9 cellular contexts compared by ENCODE assay signal in the genomic region with DNA sequence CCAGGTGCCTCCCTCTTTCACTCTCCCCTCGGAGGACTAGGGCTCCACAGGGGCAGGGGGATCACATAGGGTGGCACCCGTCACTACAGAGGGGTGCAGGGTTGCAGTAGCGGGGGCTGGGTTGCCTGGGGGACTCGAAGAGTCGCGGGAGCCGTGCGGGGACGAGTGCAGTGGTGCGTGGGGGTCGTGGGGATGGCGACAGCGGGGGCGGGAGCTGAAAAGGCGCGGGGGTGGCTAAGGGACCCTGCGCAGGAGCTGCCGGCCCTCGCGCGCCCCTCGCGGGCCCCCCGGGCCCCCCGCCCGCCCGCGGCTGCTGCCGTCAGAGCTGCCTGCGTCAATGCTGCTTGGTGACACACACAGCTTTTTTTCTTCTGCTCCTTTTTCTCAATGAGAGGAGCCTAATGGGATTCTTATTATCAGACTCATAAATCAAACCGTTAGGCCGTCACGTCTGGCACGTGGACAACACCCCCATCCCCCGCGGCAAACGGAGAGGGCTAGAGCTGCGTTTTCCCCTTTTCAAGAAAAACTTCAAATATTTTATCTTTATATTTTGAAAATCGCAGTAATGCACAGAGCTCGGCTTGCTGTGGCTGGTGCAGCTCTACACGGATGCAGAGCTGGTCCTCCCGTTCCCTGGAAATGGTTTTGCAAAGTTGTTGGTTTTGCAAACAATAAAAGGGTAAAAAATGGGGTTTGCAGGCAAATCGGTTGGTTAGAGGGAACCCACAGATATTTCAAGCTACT.
DNase-seq lines count a peak whose midpoint lies in the region; ATAC-seq and TF ChIP-seq lines count a peak whose summit lies in the region.
"Had no signal": no experiment of that assay in that cellular context is flagged by ENCODE, and none has a peak within 500 bp of the region (broad histone marks: within the 10 kb centered on the region; RNA-seq: fewer than 3 reads in every experiment).

No MANE protein-coding gene starts in this region.

- H3K4me3 ChIP-seq in fibroblast of the aortic adventitia (ENCODE audit: low read depth, low read length) (peak overlapping the region; percentile 57), osteoblast (ENCODE audit: insufficient read depth, low read length) (peak overlapping the region; percentile 70)

- H3K4me2 ChIP-seq in osteoblast (ENCODE audit: insufficient read depth, low read length), result peak overlapping the region; percentile 98

- peaks cover 9% of the 10 kb centered on the region for H3K36me3 Mint-ChIP-seq in Calu3 (ENCODE audit: insufficient read depth, unreplicated experiment)
- peaks cover 5 to 6% of the 10 kb centered on the region in 2 donors for H3K36me3 Mint-ChIP-seq in activated naive CD4-positive, alpha-beta T cell treated with anti-CD3 and anti-CD28 coated beads, Interleukin-2, amount 50 U/mL, for 72 hours

- peaks cover 37% of the 10 kb centered on the region for H3K4me1 ChIP-seq in osteoblast (ENCODE audit: insufficient read depth, low read length)

- H3K27me3 Mint-ChIP-seq in Calu3 (ENCODE audit: unreplicated experiment), result peaks cover 62% of the 10 kb centered on the region

- no TSS peak for BruUV-seq in Calu3 (replicated peaks; lab: Mats Ljungman, UMichigan)

- no peaks in the 10 kb centered on the region for H3K27me3 ChIP-seq in osteoblast (ENCODE audit: insufficient read depth, low read length)

- no peaks in the 10 kb centered on the region for H3K36me3 ChIP-seq in osteoblast (ENCODE audit: insufficient read depth, low read length)

- peaks cover 6% of the 10 kb centered on the region for H3K4me1 Mint-ChIP-seq in Calu3 (ENCODE audit: low read depth, unreplicated experiment)

- H3K27ac Mint-ChIP-seq in Calu3 (ENCODE audit: unreplicated experiment), result no peak overlapping the region
- no peak overlapping the region for H3K27ac Mint-ChIP-seq in activated naive CD4-positive, alpha-beta T cell treated with anti-CD3 and anti-CD28 coated beads, Interleukin-2, amount 50 U/mL, for 72 hours

- no peak for ATAC-seq in activated naive CD4-positive, alpha-beta T cell treated with anti-CD3 and anti-CD28 coated beads, Interleukin-2, amount 50 U/mL, for 72 hours
- ATAC-seq in GM18498 (IDR thresholded peaks at IDR 0.05; ENCODE audit: unreplicated experiment) (no peak), GM21423 (IDR thresholded peaks at IDR 0.05; ENCODE audit: unreplicated experiment) (no peak)

- H3K27ac ChIP-seq in osteoblast (ENCODE audit: low read depth, low read length), result peak overlapping the region; percentile 95

- H2AFZ ChIP-seq in osteoblast (ENCODE audit: low read length), result peak overlapping the region; percentile 85

- peak; percentile 72 for DNase-seq in Calu3
- peak; percentile 41 for DNase-seq in NCI-H82 treated with DMSO at 0.1 percent for 48 hours (lab: John Stamatoyannopoulos, UW; ENCODE audit: unreplicated experiment)
- DNase-seq in fibroblast of the aortic adventitia (ENCODE audit: low read depth), result peak; percentile 90
- peak; percentile 94 for DNase-seq in osteoblast (ENCODE audit: insufficient read length, low spot score, missing footprints)
- no peak for DNase-seq in activated naive CD4-positive, alpha-beta T cell treated with anti-CD3 and anti-CD28 coated beads, Interleukin-2, amount 50 U/mL, for 72 hours (ENCODE audit: low spot score in 2 of 2)
- no peak for DNase-seq in stimulated activated CD4-positive, alpha-beta T cell treated with anti-CD3 and anti-CD28 coated beads, Interleukin-4, amount 100 ng/mL, for 4 hours

- CTCF ChIA-PET in Calu3 (lab: Charles Lee), result interaction anchor here (0.7 to 1.5 kb wide), 3 partner anchors 52 to 346 kb away, joined by 3 to 7 read pairs (median 4); no protein-coding TSS in a partner anchor

- no peaks in the 10 kb centered on the region for H3K9me3 Mint-ChIP-seq in Calu3 (ENCODE audit: low read depth, unreplicated experiment)
- no peaks in the 10 kb centered on the region for H3K9me3 Mint-ChIP-seq in activated naive CD4-positive, alpha-beta T cell treated with anti-CD3 and anti-CD28 coated beads, Interleukin-2, amount 50 U/mL, for 72 hours
- H3K9me3 Mint-ChIP-seq: central memory CD8-positive, alpha-beta T cell had no signal

- no peak for TF ChIP-seq CTCF in Calu3 (IDR thresholded peaks at IDR 0.05; ENCODE audit: unreplicated experiment)
- no peak for TF ChIP-seq CTCF in fibroblast of the aortic adventitia (IDR thresholded peaks at IDR 0.05; ENCODE audit: insufficient read depth, low read length)
- no peak for TF ChIP-seq CTCF in osteoblast (IDR thresholded peaks at IDR 0.05; ENCODE audit: extremely low read depth, low read depth, low read length)

- intact Hi-C loops in Calu3 (cut with micrococcal nuclease; ENCODE audit: unreplicated experiment), result no loop called here

- no peaks in the 10 kb centered on the region for H4K20me1 ChIP-seq in osteoblast (ENCODE audit: insufficient read depth, low read length)

- peak overlapping the region; percentile 55 for H3K4me3 Mint-ChIP-seq in Calu3 (ENCODE audit: low read depth, unreplicated experiment)
- H3K4me3 Mint-ChIP-seq: central memory CD8-positive, alpha-beta T cell had no signal

- H3K79me2 ChIP-seq in osteoblast (ENCODE audit: insufficient read depth, low read length), result no peaks in the 10 kb centered on the region

- H3K9me3 ChIP-seq in osteoblast (ENCODE audit: low read depth, low read length), result no peaks in the 10 kb centered on the region

Comparison
In these comparisons a context has a peak if more than half of its experiments do, and no peak if none do; other contexts are left out.
1. DNase-seq: peak in Calu3 (single experiment), NCI-H82 treated with DMSO at 0.1 percent for 48 hours (single experiment), fibroblast of the aortic adventitia (single experiment) and osteoblast (single experiment); none in activated naive CD4-positive, alpha-beta T cell treated with anti-CD3 and anti-CD28 coated beads, Interleukin-2, amount 50 U/mL, for 72 hours (0 of 2) and stimulated activated CD4-positive, alpha-beta T cell treated with anti-CD3 and anti-CD28 coated beads, Interleukin-4, amount 100 ng/mL, for 4 hours (0 of 2).